ENCODE assay signal across 8 cellular contexts in the genomic region with DNA sequence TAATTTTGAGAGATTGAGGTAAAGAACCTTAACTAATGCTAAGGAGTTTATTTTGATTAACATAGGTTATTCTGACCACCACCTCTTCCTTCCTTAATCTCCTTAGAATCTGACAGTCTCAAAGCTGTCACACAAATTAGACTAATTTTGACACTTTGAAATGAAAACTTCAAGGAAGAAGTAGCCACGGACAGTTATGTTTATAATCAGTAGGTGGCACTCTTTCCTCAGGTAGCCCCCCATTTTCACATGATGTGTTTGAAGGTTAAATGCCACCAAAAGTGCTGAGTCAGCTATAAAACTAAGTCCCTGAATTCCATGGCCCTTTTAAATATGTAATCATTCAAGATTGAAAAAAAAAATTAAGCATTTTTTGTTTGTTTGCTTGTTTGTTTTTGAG. TPM values are rescaled to one million over a fixed set of nuclear protein-coding genes. Genes with fewer than 3 reads are reported as not detected.
DNase-seq lines count a peak whose midpoint lies in the region; TF ChIP-seq lines count a peak whose summit lies in the region.

No MANE protein-coding gene starts in this region.

- no peak overlapping the region for H3K4me2 ChIP-seq in DOHH2 (ENCODE audit: low read length)

- DNase-seq in HAP-1 (ENCODE audit: low spot score in 2 of 2) (peak; percentile 28 to 40), RPMI8226 (peak; percentile 23), left kidney (ENCODE audit: low read depth, low spot score) (peak; percentile 56), esophagus muscularis mucosa (ENCODE audit: extremely low spot score) (no peak), stomach (no peak)
- no peak for DNase-seq in activated effector memory CD4-positive, alpha-beta T cell treated with Interleukin-2 at 50 U/mL for 16 hours
- no peak for DNase-seq in stimulated activated CD4-positive, alpha-beta T cell treated with anti-CD3 and anti-CD28 coated beads, Interleukin-12 subunit alpha, Interleukin-12 subunit beta, amount 100 ng/mL, for 4 hours

- H3K36me3 ChIP-seq in DOHH2 (ENCODE audit: control insufficient read depth, low read length) = peaks cover 24% of the 10 kb centered on the region
- peaks cover 24% of the 10 kb centered on the region for H3K36me3 ChIP-seq in HAP-1 (replicated peaks)
- peaks cover 0 to 34% (median 25%) of the 10 kb centered on the region in 4 donors for H3K36me3 ChIP-seq in esophagus muscularis mucosa
- peaks cover 7 to 37% (median 34%) of the 10 kb centered on the region in 4 donors for H3K36me3 ChIP-seq in stomach

- H3K79me2 ChIP-seq in DOHH2 (ENCODE audit: control insufficient read depth, low read length) = no peaks in the 10 kb centered on the region

- 26% methylated on average over 1 of the region's 1 CpG for WGBS in esophagus muscularis mucosa
- WGBS in stomach, 5 donors = 37 to 47% (median 39%) methylated on average over 1 of the region's 1 CpG

- H3K9me3 ChIP-seq in DOHH2 (ENCODE audit: control insufficient read depth, insufficient read depth, low read length) (no peaks in the 10 kb centered on the region), HAP-1 (no peaks in the 10 kb centered on the region), esophagus muscularis mucosa (no peaks in the 10 kb centered on the region), stomach (no peaks in the 10 kb centered on the region)

- TF ChIP-seq EP300 in esophagus muscularis mucosa (IDR thresholded peaks at IDR 0.05) = no peak
- no peak for TF ChIP-seq EP300 in stomach (IDR thresholded peaks at IDR 0.05)

- no peaks in the 10 kb centered on the region for H4K20me1 ChIP-seq in DOHH2 (ENCODE audit: control insufficient read depth, insufficient read depth, low read depth, low read length)

- H3K4me3 ChIP-seq in DOHH2 (ENCODE audit: low read length) = no peak overlapping the region
- H3K4me3 ChIP-seq in HAP-1 = no peak overlapping the region
- no peak overlapping the region for H3K4me3 ChIP-seq in esophagus muscularis mucosa
- H3K4me3 ChIP-seq in stomach = no peak overlapping the region

- no peak for TF ChIP-seq POLR2A in esophagus muscularis mucosa (IDR thresholded peaks at IDR 0.05; ENCODE audit: low read depth)
- no peak for TF ChIP-seq POLR2A in stomach (IDR thresholded peaks at IDR 0.05)

- H3K27ac ChIP-seq in DOHH2 (ENCODE audit: low read depth, low read length) (no peak overlapping the region), esophagus muscularis mucosa (replicated peaks in 1 of 4) (no peak overlapping the region), stomach (no peak overlapping the region)

- H3K9me2 ChIP-seq in DOHH2 (replicated peaks; ENCODE audit: control insufficient read depth, low read length) = no peaks in the 10 kb centered on the region

- H3F3A ChIP-seq in DOHH2 (ENCODE audit: control insufficient read depth, insufficient read depth) = peaks cover 22% of the 10 kb centered on the region

- TF ChIP-seq CTCF in DOHH2 (IDR thresholded peaks at IDR 0.05; ENCODE audit: low read depth, low read length, poor library complexity, severe bottlenecking) = peak; percentile 76
- TF ChIP-seq CTCF in esophagus muscularis mucosa (IDR thresholded peaks at IDR 0.05) = peak in 1 of 3 experiments; percentile 21
- no peak for TF ChIP-seq CTCF in stomach (IDR thresholded peaks at IDR 0.05)

- 0 out of 2 replicates have a peak, but pooled peaks cover 4% of the 10 kb centered on the region for H3K4me1 ChIP-seq in DOHH2 (ENCODE audit: control insufficient read depth, low read length)
- H3K4me1 ChIP-seq in HAP-1 = peaks cover 15% of the 10 kb centered on the region
- H3K4me1 ChIP-seq in esophagus muscularis mucosa = no peaks in the 10 kb centered on the region
- no peaks in the 10 kb centered on the region for H3K4me1 ChIP-seq in stomach

- in situ Hi-C loops in HAP-1 (cut with MboI; ENCODE audit: low sequenced_read_pairs) = loop anchor here (25.0 kb wide), 1 partner anchor 580 kb away; no protein-coding TSS in a partner anchor

- no peaks in the 10 kb centered on the region for H3K27me3 ChIP-seq in DOHH2 (ENCODE audit: control insufficient read depth, low read length)
- no peaks in the 10 kb centered on the region for H3K27me3 ChIP-seq in HAP-1 (ENCODE audit: low read depth)
- no peaks in the 10 kb centered on the region for H3K27me3 ChIP-seq in esophagus muscularis mucosa
- H3K27me3 ChIP-seq in stomach = no peaks in the 10 kb centered on the region

- intact Hi-C loops in esophagus muscularis mucosa (cut with DNase I) (no loop called here), stomach (cut with DNase I; ENCODE audit: low total_unique reads) (no loop called here)

RNA-seq across cellular contexts. Expression of gene TMEM33, which starts 22.4 kb away (rescaled TPM):
- total RNA-seq in esophagus muscularis mucosa = 10 to 100 TPM; 15.4 to 34.8 (median 26.3) TPM
- 100 to 1,000 TPM in 1 of 5 donors, 10 to 100 TPM in 4; 15.8 to 130 (median 53.2) TPM for total RNA-seq in stomach
- polyA plus RNA-seq in stomach = 1 to 10 TPM; 2.4 to 9.1 (median 8.3) TPM

RNA-seq across cellular contexts. Expression of gene DCAF4L1, which starts 23.9 kb away (rescaled TPM):
- total RNA-seq in esophagus muscularis mucosa (under 1 TPM; under 0.01 to 0.29 (median 0.18) TPM), stomach (not detected)
- under 1 TPM in 1 of 3 donors, not detected in 2; 0.05 TPM for polyA plus RNA-seq in stomach

RNA-seq across cellular contexts. Expression of gene SLC30A9, which starts 32.7 kb away (rescaled TPM):
- 10 to 100 TPM; 32.4 to 45.4 (median 34.7) TPM for total RNA-seq in esophagus muscularis mucosa
- 10 to 100 TPM in 4 of 5 donors, 1 to 10 TPM in 1; 7.0 to 97.5 (median 70.0) TPM for total RNA-seq in stomach
- polyA plus RNA-seq in stomach = 10 to 100 TPM; 10.2 to 24.9 (median 21.2) TPM

Comparison
In these comparisons a context has a peak if more than half of its experiments do, and no peak if none do; other contexts are left out.
1. DNase-seq: peak in HAP-1 (2 of 2), RPMI8226 (single experiment) and left kidney (single experiment); none in activated effector memory CD4-positive, alpha-beta T cell treated with Interleukin-2 at 50 U/mL for 16 hours (single experiment), esophagus muscularis mucosa (single experiment), stimulated activated CD4-positive, alpha-beta T cell treated with anti-CD3 and anti-CD28 coated beads, Interleukin-12 subunit alpha, Interleukin-12 subunit beta, amount 100 ng/mL, for 4 hours (single experiment) and stomach (single experiment).